3 cellular contexts compared by ENCODE assay signal in genomic region chr12:83954939-83955601, GRCh38.
TF ChIP-seq lines count a peak whose summit lies in the region.

No MANE protein-coding gene starts in this region.

TF ChIP-seq in HCT116, 20 proteins besides CTCF, POLR2A, EP300 and RAD21:
- TF ChIP-seq CEBPB (IDR thresholded peaks at IDR 0.05; ENCODE audit: low read depth): no peak
- TF ChIP-seq TCF7L2 (IDR thresholded peaks at IDR 0.05; ENCODE audit: borderline replicate concordance, extremely low read depth, insufficient read depth, insufficient read length): no peak
- no peak for TF ChIP-seq JUND (IDR thresholded peaks at IDR 0.05)
- no peak for TF ChIP-seq EGR1 (IDR thresholded peaks at IDR 0.05; ENCODE audit: low read depth)
- no peak for TF ChIP-seq SIN3A (IDR thresholded peaks at IDR 0.05; ENCODE audit: low read depth)
- no peak for TF ChIP-seq YY1 (IDR thresholded peaks at IDR 0.05; ENCODE audit: extremely low read depth, insufficient replicate concordance, low read depth, low read length)
- no peak for TF ChIP-seq POLR2AphosphoS5 (IDR thresholded peaks at IDR 0.05; ENCODE audit: low read depth, low read length)
- no peak for TF ChIP-seq ZFX (IDR thresholded peaks at IDR 0.05)
- no peak for TF ChIP-seq EZH2 (IDR thresholded peaks at IDR 0.05)

TF ChIP-seq in SK-N-SH, 30 proteins besides CTCF, POLR2A, EP300 and RAD21:
- TF ChIP-seq NRF1 (IDR thresholded peaks at IDR 0.05; ENCODE audit: low read depth, low read length) (no peak), SMC3 (IDR thresholded peaks at IDR 0.05; ENCODE audit: low read depth, low read length) (no peak), USF1 (IDR thresholded peaks at IDR 0.05; ENCODE audit: borderline replicate concordance, low read depth) (no peak), POLR2AphosphoS5 (IDR thresholded peaks at IDR 0.05; ENCODE audit: low read depth, low read length) (no peak), TCF12 (IDR thresholded peaks at IDR 0.05) (no peak), CHD2 (IDR thresholded peaks at IDR 0.05; ENCODE audit: low read length, partially characterized antibody) (no peak), YY1 (IDR thresholded peaks at IDR 0.05; ENCODE audit: low read depth) (no peak), TEAD4 (IDR thresholded peaks at IDR 0.05; ENCODE audit: borderline replicate concordance, insufficient read depth) (no peak)
- TF ChIP-seq, protein P1, sequence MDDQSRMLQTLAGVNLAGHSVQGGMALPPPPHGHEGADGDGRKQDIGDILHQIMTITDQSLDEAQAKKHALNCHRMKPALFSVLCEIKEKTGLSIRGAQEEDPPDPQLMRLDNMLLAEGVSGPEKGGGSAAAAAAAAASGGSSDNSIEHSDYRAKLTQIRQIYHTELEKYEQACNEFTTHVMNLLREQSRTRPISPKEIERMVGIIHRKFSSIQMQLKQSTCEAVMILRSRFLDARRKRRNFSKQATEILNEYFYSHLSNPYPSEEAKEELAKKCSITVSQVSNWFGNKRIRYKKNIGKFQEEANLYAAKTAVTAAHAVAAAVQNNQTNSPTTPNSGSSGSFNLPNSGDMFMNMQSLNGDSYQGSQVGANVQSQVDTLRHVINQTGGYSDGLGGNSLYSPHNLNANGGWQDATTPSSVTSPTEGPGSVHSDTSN (IDR thresholded peaks at IDR 0.05): no peak
TF ChIP-seq in SK-N-SH: peak in this region for 0.

TF ChIP-seq in HepG2, 621 proteins besides CTCF, POLR2A, EP300 and RAD21:
- TF ChIP-seq, protein P2, sequence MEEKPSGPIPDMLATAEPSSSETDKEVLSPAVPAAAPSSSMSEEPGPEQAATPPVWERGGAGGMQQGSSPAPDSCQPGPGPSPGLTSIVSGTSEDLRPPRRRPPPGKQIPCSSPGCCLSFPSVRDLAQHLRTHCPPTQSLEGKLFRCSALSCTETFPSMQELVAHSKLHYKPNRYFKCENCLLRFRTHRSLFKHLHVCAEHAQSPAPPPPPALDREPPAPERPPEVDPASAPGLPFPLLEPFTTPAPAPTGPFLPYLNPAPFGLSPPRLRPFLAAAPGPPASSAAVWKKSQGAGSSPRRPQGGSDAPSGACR (CRISPR knock-in tag; IDR thresholded peaks at IDR 0.05): no peak
- TF ChIP-seq RBM39 (IDR thresholded peaks at IDR 0.05; ENCODE audit: low read depth, low read length, poor library complexity, severe bottlenecking) (no peak), NR3C1 (CRISPR knock-in tag; IDR thresholded peaks at IDR 0.05) (no peak), ZNF878 (CRISPR knock-in tag; IDR thresholded peaks at IDR 0.05) (no peak), MBNL3 (CRISPR knock-in tag; conservative IDR thresholded peaks at IDR 0.05) (no peak), SUZ12 (IDR thresholded peaks at IDR 0.05; ENCODE audit: low read depth, low read length) (no peak), ZFP36L2 (CRISPR knock-in tag; IDR thresholded peaks at IDR 0.05) (no peak), ATAD3A (CRISPR knock-in tag; IDR thresholded peaks at IDR 0.05) (no peak), ZBTB21 (CRISPR knock-in tag; IDR thresholded peaks at IDR 0.05) (no peak), ZMAT3 (CRISPR knock-in tag; conservative IDR thresholded peaks at IDR 0.05) (no peak), ZNF737 (CRISPR knock-in tag; IDR thresholded peaks at IDR 0.05; ENCODE audit: borderline replicate concordance) (no peak)
- TF ChIP-seq, protein P3, sequence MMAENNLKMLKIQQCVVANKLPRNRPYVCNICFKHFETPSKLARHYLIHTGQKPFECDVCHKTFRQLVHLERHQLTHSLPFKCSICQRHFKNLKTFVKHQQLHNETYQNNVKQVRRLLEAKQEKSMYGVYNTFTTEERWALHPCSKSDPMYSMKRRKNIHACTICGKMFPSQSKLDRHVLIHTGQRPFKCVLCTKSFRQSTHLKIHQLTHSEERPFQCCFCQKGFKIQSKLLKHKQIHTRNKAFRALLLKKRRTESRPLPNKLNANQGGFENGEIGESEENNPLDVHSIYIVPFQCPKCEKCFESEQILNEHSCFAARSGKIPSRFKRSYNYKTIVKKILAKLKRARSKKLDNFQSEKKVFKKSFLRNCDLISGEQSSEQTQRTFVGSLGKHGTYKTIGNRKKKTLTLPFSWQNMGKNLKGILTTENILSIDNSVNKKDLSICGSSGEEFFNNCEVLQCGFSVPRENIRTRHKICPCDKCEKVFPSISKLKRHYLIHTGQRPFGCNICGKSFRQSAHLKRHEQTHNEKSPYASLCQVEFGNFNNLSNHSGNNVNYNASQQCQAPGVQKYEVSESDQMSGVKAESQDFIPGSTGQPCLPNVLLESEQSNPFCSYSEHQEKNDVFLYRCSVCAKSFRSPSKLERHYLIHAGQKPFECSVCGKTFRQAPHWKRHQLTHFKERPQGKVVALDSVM (CRISPR knock-in tag; IDR thresholded peaks at IDR 0.05): no peak
